Comparison of ENCODE assay signal across 14 cellular contexts in the genomic region with DNA sequence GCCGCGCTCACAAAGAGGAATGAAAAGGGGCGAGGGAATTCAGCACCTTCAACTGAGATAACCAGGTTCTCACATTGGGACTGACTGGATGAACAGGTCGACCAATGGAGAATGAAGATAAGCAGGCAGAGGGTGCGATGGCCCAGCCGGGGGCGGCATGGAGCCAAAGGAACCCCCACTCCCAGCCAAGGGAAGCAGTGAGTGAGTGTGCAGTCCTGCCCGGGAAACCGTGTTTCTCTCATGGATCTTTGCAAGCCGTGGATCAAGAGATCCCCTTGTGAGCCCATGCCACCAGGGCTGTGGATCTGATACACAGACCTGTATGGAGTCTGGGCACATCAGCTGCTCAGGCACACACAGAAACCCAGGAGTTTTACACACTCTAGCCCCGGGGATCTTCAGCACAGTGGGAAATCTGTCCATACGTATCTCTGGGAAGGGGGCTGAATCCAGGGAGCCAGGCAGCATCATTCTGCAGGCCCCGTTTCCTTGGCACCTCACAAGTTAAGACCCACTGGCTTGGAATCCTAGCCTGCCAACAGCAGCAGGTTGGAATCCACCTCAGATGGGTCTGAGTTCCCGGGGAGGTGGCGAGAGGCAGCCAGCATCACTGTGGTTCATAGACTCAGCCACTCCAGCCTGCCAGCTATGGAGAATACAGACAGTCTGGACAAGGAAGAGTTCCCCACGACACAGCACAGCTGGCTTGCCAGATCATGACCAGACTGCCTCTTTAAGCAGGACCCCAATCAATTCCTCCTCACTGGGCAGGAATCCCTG. TPM values are rescaled to one million over a fixed set of nuclear protein-coding genes. Genes with fewer than 3 reads are reported as not detected.
A peak's percentile ranks its signal among the peaks of the same experiment; 100 is the strongest.
DNase-seq lines count a peak whose midpoint lies in the region; ATAC-seq, FAIRE-seq and TF ChIP-seq lines count a peak whose summit lies in the region.
"Not testable (repeated sequence)": the region's sequence is repeated elsewhere in the genome, so short reads cannot be mapped to it uniquely, and the experiment has no call there.
"Had no signal": no experiment of that assay in that cellular context is flagged by ENCODE, and none has a peak within 500 bp of the region (broad histone marks: within the 10 kb centered on the region; RNA-seq: fewer than 3 reads in every experiment).

No MANE protein-coding gene starts in this region.

- POLR2A ChIA-PET in K562 (lab: Yijun Ruan, JAX) = not testable (repeated sequence)

- H3K27me3 Mint-ChIP-seq in natural killer cell treated with Interleukin-12 subunit alpha and Interleukin-12 subunit beta and Interleukin-15 and Interleukin-18, amount 100 ng/mL, for 72 hours = not testable (repeated sequence)

- not testable (repeated sequence) for H3K36me3 ChIP-seq in K562 (ENCODE audit: control insufficient read depth, insufficient read depth, low read length); lower lobe of right lung; upper lobe of right lung

- not testable (repeated sequence) for H3K4me1 Mint-ChIP-seq in natural killer cell treated with Interleukin-12 subunit alpha and Interleukin-12 subunit beta and Interleukin-15 and Interleukin-18, amount 100 ng/mL, for 72 hours (ENCODE audit: low read depth in 2 of 2); stimulated activated effector memory CD8-positive, alpha-beta T cell treated with anti-CD3 and anti-CD28 coated beads, Interleukin-12 subunit alpha, Interleukin-12 subunit beta, amount 100 ng/mL, for 72 hours

- peak; percentile 15 for DNase-seq in HT1080 (ENCODE audit: low read depth)
- DNase-seq in K562 (ENCODE audit: extremely low read depth in 1 of 4, low spot score in 3 of 4) = peak in 1 of 4 experiments; percentile 8
- peak; percentile 67 for DNase-seq in Right ventricle myocardium inferior (ENCODE audit: missing footprints)
- DNase-seq in lower lobe of right lung; natural killer cell treated with Interleukin-12 subunit alpha and Interleukin-12 subunit beta and Interleukin-15 and Interleukin-18, amount 100 ng/mL, for 72 hours (ENCODE audit: low spot score); stimulated activated effector memory CD8-positive, alpha-beta T cell treated with anti-CD3 and anti-CD28 coated beads, Interleukin-12 subunit alpha, Interleukin-12 subunit beta, amount 100 ng/mL, for 72 hours (ENCODE audit: low spot score in 2 of 2); upper lobe of right lung: not testable (repeated sequence)

- not testable (repeated sequence) for H3K79me2 ChIP-seq in K562 (ENCODE audit: control insufficient read depth, insufficient read depth, low read length)

- in situ Hi-C loops in K562 (cut with MboI) = loop anchor here (5.0 to 25.0 kb wide), 2 partner anchors 242 to 762 kb away; no protein-coding TSS in a partner anchor

- intact Hi-C loops in K562 (cut with micrococcal nuclease); Right ventricle myocardium inferior (cut with DNase I); lower lobe of right lung (cut with DNase I); upper lobe of right lung (cut with DNase I): not testable (repeated sequence)

- not testable (repeated sequence) for FAIRE-seq in K562 (lab: Jason Lieb, UNC)

- 12% methylated on average over 14 of the region's 16 CpGs for WGBS in K562 (ENCODE audit: insufficient coverage, low coverage, missing lambda C conversion rate)

- H3K9me3 ChIP-seq in K562 (replicated peaks; ENCODE audit: control insufficient read depth, insufficient read depth, low read depth, low read length) = not testable (repeated sequence)
- H3K9me3 ChIP-seq in iPS-18c (ENCODE audit: control insufficient read depth, insufficient read depth, low read length) (peaks cover 29% of the 10 kb centered on the region), lower lobe of right lung (peaks cover 65% of the 10 kb centered on the region), upper lobe of right lung (peaks cover 31% of the 10 kb centered on the region)

- H3K4me3 ChIP-seq in K562, lower lobe of right lung, upper lobe of right lung: not testable (repeated sequence)
- H3K4me3 ChIP-seq in iPS-18c (ENCODE audit: insufficient read depth, low read depth, low read length) = peak overlapping the region; percentile 3; the same call in 1 of the 2 replicates

- H3K36me3 Mint-ChIP-seq in natural killer cell treated with Interleukin-12 subunit alpha and Interleukin-12 subunit beta and Interleukin-15 and Interleukin-18, amount 100 ng/mL, for 72 hours = peaks cover 13% of the 10 kb centered on the region
- not testable (repeated sequence) for H3K36me3 Mint-ChIP-seq in stimulated activated effector memory CD8-positive, alpha-beta T cell treated with anti-CD3 and anti-CD28 coated beads, Interleukin-12 subunit alpha, Interleukin-12 subunit beta, amount 100 ng/mL, for 72 hours

- not testable (repeated sequence) for TF ChIP-seq CTCF in K562 (IDR thresholded peaks at IDR 0.05 in 2 of 3, conservative IDR thresholded peaks at IDR 0.05 in 1 of 3; ENCODE audit: insufficient read depth in 2 of 3, low read depth in 1 of 3, low read length in 3 of 3); lower lobe of right lung (IDR thresholded peaks at IDR 0.05); upper lobe of right lung (IDR thresholded peaks at IDR 0.05)

- not testable (repeated sequence) for H3K27ac Mint-ChIP-seq in natural killer cell treated with Interleukin-12 subunit alpha and Interleukin-12 subunit beta and Interleukin-15 and Interleukin-18, amount 100 ng/mL, for 72 hours; stimulated activated effector memory CD8-positive, alpha-beta T cell treated with anti-CD3 and anti-CD28 coated beads, Interleukin-12 subunit alpha, Interleukin-12 subunit beta, amount 100 ng/mL, for 72 hours

- H3K27ac ChIP-seq in K562 (ENCODE audit: extremely low read depth, low read depth, low read length); lower lobe of right lung; upper lobe of right lung: not testable (repeated sequence)

- BruUV-seq in K562 (replicated peaks; lab: Mats Ljungman, UMichigan) = not testable (repeated sequence)

- not testable (repeated sequence) for H3K4me2 ChIP-seq in K562 (ENCODE audit: insufficient read depth, low read length)

- CTCF ChIA-PET in K562 (lab: Yijun Ruan, JAX; ENCODE audit: low intra/inter-chr PET ratio) = not testable (repeated sequence)

- not testable (repeated sequence) for H2AFZ ChIP-seq in K562 (ENCODE audit: low read depth, low read length)

- H3K27me3 ChIP-seq in K562 (ENCODE audit: control insufficient read depth in 2 of 2, insufficient read depth in 2 of 2, low read length in 2 of 2); lower lobe of right lung (ENCODE audit: low read depth); upper lobe of right lung: not testable (repeated sequence)

- not testable (repeated sequence) for H3K4me1 ChIP-seq in K562 (replicated peaks in 1 of 2; ENCODE audit: control insufficient read depth in 2 of 2, insufficient read depth in 2 of 2, low read length in 2 of 2); lower lobe of right lung; upper lobe of right lung

- not testable (repeated sequence) for H3K4me3 Mint-ChIP-seq in natural killer cell treated with Interleukin-12 subunit alpha and Interleukin-12 subunit beta and Interleukin-15 and Interleukin-18, amount 100 ng/mL, for 72 hours; stimulated activated effector memory CD8-positive, alpha-beta T cell treated with anti-CD3 and anti-CD28 coated beads, Interleukin-12 subunit alpha, Interleukin-12 subunit beta, amount 100 ng/mL, for 72 hours

- peaks cover 14% of the 10 kb centered on the region for H3K9me3 Mint-ChIP-seq in natural killer cell treated with Interleukin-12 subunit alpha and Interleukin-12 subunit beta and Interleukin-15 and Interleukin-18, amount 100 ng/mL, for 72 hours
- peaks cover 18% of the 10 kb centered on the region for H3K9me3 Mint-ChIP-seq in stimulated activated effector memory CD8-positive, alpha-beta T cell treated with anti-CD3 and anti-CD28 coated beads, Interleukin-12 subunit alpha, Interleukin-12 subunit beta, amount 100 ng/mL, for 72 hours

- not testable (repeated sequence) for H3K9ac ChIP-seq in K562 (ENCODE audit: insufficient read depth in 1 of 2, low read depth in 2 of 2, low read length in 2 of 2)

- TF ChIP-seq EP300 in K562 (IDR thresholded peaks at IDR 0.05; ENCODE audit: low read length) = not testable (repeated sequence)

- not testable (repeated sequence) for H3K9me1 ChIP-seq in K562 (ENCODE audit: control insufficient read depth, insufficient read depth, low read length)

- not testable (repeated sequence) for TF ChIP-seq POLR2A in K562 (conservative IDR thresholded peaks at IDR 0.05)

- not testable (repeated sequence) for TF ChIP-seq RAD21 in K562 (CRISPR knock-in tag; conservative IDR thresholded peaks at IDR 0.05 in 1 of 2, IDR thresholded peaks at IDR 0.05 in 1 of 2)

- ATAC-seq in K562 (peak; percentile 47), Right ventricle myocardium inferior (peak; percentile 40), lower lobe of right lung (peak; percentile 31 to 47), upper lobe of right lung (peak; percentile 49)
- ATAC-seq in natural killer cell treated with Interleukin-12 subunit alpha and Interleukin-12 subunit beta and Interleukin-15 and Interleukin-18, amount 100 ng/mL, for 72 hours = peak; percentile 41 to 62
- ATAC-seq in stimulated activated effector memory CD8-positive, alpha-beta T cell treated with anti-CD3 and anti-CD28 coated beads, Interleukin-12 subunit alpha, Interleukin-12 subunit beta, amount 100 ng/mL, for 72 hours = peak; percentile 53

- H4K20me1 ChIP-seq in K562 (replicated peaks; ENCODE audit: control insufficient read depth, insufficient read depth, low read length) = not testable (repeated sequence)

RNA-seq across cellular contexts. Expression of gene TPTE, which starts 53.3 kb away (rescaled TPM):
- 1.4 and 1.7 TPM in 2 replicates for total RNA-seq in HT1080 (2014; rRNA removed; shearing (Covaris generic))
- 1.2 and 1.3 TPM in 2 replicates for polyA plus RNA-seq in HT1080 (2015; cell fraction: cytosol; rRNA removed)
- 2.7 and 2.8 TPM in 2 replicates for polyA plus RNA-seq in HT1080 (2015; cell fraction: nucleus; rRNA removed)
- 3.6 and 11.2 TPM in 2 replicates for total RNA-seq in K562 (2011; cell fraction: chromatin; rRNA removed; ENCODE audit: low replicate concordance)
- total RNA-seq in K562 (2011; cell fraction: nucleolus; rRNA removed) = 2.2 and 2.5 TPM in 2 replicates
- 4.6 and 6.9 TPM in 2 replicates for total RNA-seq in K562 (2011; cell fraction: nucleoplasm; rRNA removed)
- 0.68 and 1.9 TPM in 2 replicates for total RNA-seq in K562 (2014; rRNA removed)
- total RNA-seq in K562 (2014; rRNA removed; fragmentation: Illumina TruSeq; extraction: Trizol) = 2.6 TPM in 2 replicates
- 3.5 and 4.4 TPM in 2 replicates for total RNA-seq in K562 (2015; rRNA removed; fragmentation: Illumina TruSeq; extraction: Trizol)
- 0.95 and 1.4 TPM in 2 replicates for total RNA-seq in K562 (2021)
- 2.6 and 4.4 TPM in 2 replicates for polyA plus RNA-seq in K562 (2011; rRNA removed)
- 0.25 and 1.7 TPM in 2 replicates for polyA plus RNA-seq in K562 (2011; cell fraction: cytosol; rRNA removed)
- polyA plus RNA-seq in K562 (2011; cell fraction: nucleus; rRNA removed) = 3.1 and 7.9 TPM in 2 replicates
- 1.3 and 2.9 TPM in 2 replicates for polyA plus RNA-seq in K562 (2012)
- 2.2 and 3.4 TPM in 2 replicates for polyA plus RNA-seq in K562 (2014; fragmentation: Illumina TruSeq; extraction: Trizol)
- 1 to 10 TPM in 1 of 2 experiments, under 1 TPM in 1; 0.59 to 1.4 TPM for polyA plus RNA-seq in K562 (2014; fragmentation: Nextera tagmentation; extraction: Ambion mirVana)
- 2.4 and 4.1 TPM in 2 replicates for polyA plus RNA-seq in K562 (2014; rRNA removed)
- polyA minus RNA-seq in K562 (2011; rRNA and poly(A)+ RNA removed) = 1.1 and 4.0 TPM in 2 replicates
- 1.3 TPM in 1 of 2 replicates, not detected in the other for polyA minus RNA-seq in K562 (2011; cell fraction: cytosol; rRNA and poly(A)+ RNA removed)
- 2.7 and 9.6 TPM in 2 replicates for polyA minus RNA-seq in K562 (2011; cell fraction: nucleus; rRNA and poly(A)+ RNA removed)
- not detected for total RNA-seq in Right ventricle myocardium inferior
- not detected for total RNA-seq in lower lobe of right lung
- total RNA-seq in natural killer cell treated with Interleukin-12 subunit alpha and Interleukin-12 subunit beta and Interleukin-15 and Interleukin-18, amount 100 ng/mL, for 72 hours = not detected
- not detected for total RNA-seq in upper lobe of right lung
- total RNA-seq: Caco-2; CD4-positive, alpha-beta T cell; H1; H9 had no signal
- polyA plus RNA-seq: A549, BJ, H1 had no signal
